In genomic region chr10:102243304-102243703, GRCh38 we compare ENCODE assay signal across 16 cellular contexts. TPM values are rescaled to one million over a fixed set of nuclear protein-coding genes. Genes with fewer than 3 reads are reported as not detected.
DNase-seq lines count a peak whose midpoint lies in the region; ATAC-seq and TF ChIP-seq lines count a peak whose summit lies in the region.
"Had no signal": no experiment of that assay in that cellular context is flagged by ENCODE, and none has a peak within 500 bp of the region (broad histone marks: within the 10 kb centered on the region; RNA-seq: fewer than 3 reads in every experiment).

No MANE protein-coding gene starts in this region.

- no peak for ATAC-seq in effector memory CD8-positive, alpha-beta T cell (replicated peaks)
- no peak for ATAC-seq in HG03175 (IDR thresholded peaks at IDR 0.05; ENCODE audit: unreplicated experiment)
- ATAC-seq: activated CD8-positive, alpha-beta T cell treated with anti-CD3 and anti-CD28 coated beads, Interleukin-2, amount 10 ng/mL, durations not matched to agents 7 days and 5 days had no signal

- H3K36me3 Mint-ChIP-seq in effector memory CD8-positive, alpha-beta T cell (ENCODE audit: insufficient read depth), result peaks cover 12% of the 10 kb centered on the region
- H3K36me3 Mint-ChIP-seq in neural crest cell (ENCODE audit: low read depth), result no peaks in the 10 kb centered on the region

- no peak overlapping the region for H3K27ac Mint-ChIP-seq in effector memory CD8-positive, alpha-beta T cell
- no peak overlapping the region for H3K27ac Mint-ChIP-seq in neural crest cell (ENCODE audit: unreplicated experiment)
- H3K27ac Mint-ChIP-seq: activated CD8-positive, alpha-beta T cell treated with anti-CD3 and anti-CD28 coated beads, Interleukin-2, amount 10 ng/mL, durations not matched to agents 7 days and 5 days had no signal

- H3K4me1 ChIP-seq in BE2C, result 0 out of 2 replicates have a peak, but pooled peaks cover 2% of the 10 kb centered on the region

- TF ChIP-seq CTCF in neural crest cell (conservative IDR thresholded peaks at IDR 0.05) (no peak), BE2C (IDR thresholded peaks at IDR 0.05; ENCODE audit: low read depth, low read length) (no peak)

- H3K36me3 ChIP-seq in BE2C, result no peaks in the 10 kb centered on the region
- H3K36me3 ChIP-seq: thyroid gland had no signal

- no peaks in the 10 kb centered on the region for H3K27me3 ChIP-seq in BE2C
- H3K27me3 ChIP-seq: thyroid gland had no signal

- no peaks in the 10 kb centered on the region for H3K9me3 ChIP-seq in BE2C
- H3K9me3 ChIP-seq: thyroid gland had no signal

- H3K4me3 Mint-ChIP-seq in effector memory CD8-positive, alpha-beta T cell, result peak overlapping the region; percentile 23 to 26
- H3K4me3 Mint-ChIP-seq in neural crest cell, result peak overlapping the region; percentile 79
- H3K4me3 Mint-ChIP-seq: activated CD8-positive, alpha-beta T cell treated with anti-CD3 and anti-CD28 coated beads, Interleukin-2, amount 10 ng/mL, durations not matched to agents 7 days and 5 days had no signal

- peak; percentile 77 for DNase-seq in GM04503 (ENCODE audit: low read depth)
- DNase-seq in MV-4-11 (lab: John Stamatoyannopoulos, UW), result peak; percentile 24
- DNase-seq in effector memory CD8-positive, alpha-beta T cell, result no peak
- DNase-seq in neural crest cell (ENCODE audit: low read depth, low spot score), result no peak
- DNase-seq in NCI-H1930 (lab: John Stamatoyannopoulos, UW), result no peak
- DNase-seq in BE2C, result no peak
- DNase-seq: activated CD8-positive, alpha-beta T cell treated with anti-CD3 and anti-CD28 coated beads, Interleukin-2, amount 10 ng/mL, durations not matched to agents 7 days and 5 days; activated naive CD4-positive, alpha-beta T cell treated with Interleukin-2 at 50 U/mL for 16 hours; GOT3; head of caudate nucleus; NCI-H187 treated with DMSO at 0.1 percent for 48 hours; nucleus accumbens; thyroid gland had no signal

- H3K4me3 ChIP-seq in BE2C (ENCODE audit: low read depth, low read length), result no peak overlapping the region
- H3K4me3 ChIP-seq: coronary artery, thyroid gland had no signal

- H3K9me3 Mint-ChIP-seq in effector memory CD8-positive, alpha-beta T cell, result no peaks in the 10 kb centered on the region
- no peaks in the 10 kb centered on the region for H3K9me3 Mint-ChIP-seq in neural crest cell

- peaks cover 38 to 42% of the 10 kb centered on the region in 2 donors for H3K4me1 Mint-ChIP-seq in effector memory CD8-positive, alpha-beta T cell (ENCODE audit: low read depth in 2 of 2)
- H3K4me1 Mint-ChIP-seq in neural crest cell, result peaks cover 58% of the 10 kb centered on the region

- H3K27me3 Mint-ChIP-seq in effector memory CD8-positive, alpha-beta T cell, result peaks cover 7 to 23% of the 10 kb centered on the region in 2 donors
- peaks cover 48% of the 10 kb centered on the region for H3K27me3 Mint-ChIP-seq in neural crest cell (ENCODE audit: low read depth)

RNA-seq across cellular contexts. Expression of gene PITX3, which starts 2.0 kb away (rescaled TPM):
- total RNA-seq in neural crest cell, result not detected in 2 replicates
- polyA plus RNA-seq in BE2C (2012; ENCODE audit: insufficient read depth, insufficient read length, low read depth), result not detected
- total RNA-seq: activated CD8-positive, alpha-beta T cell treated with anti-CD3 and anti-CD28 coated beads, Interleukin-2, amount 10 ng/mL, durations not matched to agents 7 days and 5 days; liver had no signal
- polyA plus RNA-seq: liver had no signal

RNA-seq across cellular contexts. Expression of gene GBF1, which starts 2.0 kb away (rescaled TPM):
- total RNA-seq in neural crest cell, result 43.2 and 44.7 TPM in 2 replicates
- polyA plus RNA-seq in BE2C (2012; ENCODE audit: insufficient read depth, insufficient read length, low read depth), result 66.7 TPM

RNA-seq across cellular contexts. Expression of gene ELOVL3, which starts 17.2 kb away (rescaled TPM):
- 0.23 and 0.30 TPM in 2 replicates for total RNA-seq in neural crest cell
- 0.32 TPM for polyA plus RNA-seq in BE2C (2012; ENCODE audit: insufficient read depth, insufficient read length, low read depth)
- total RNA-seq: activated CD8-positive, alpha-beta T cell treated with anti-CD3 and anti-CD28 coated beads, Interleukin-2, amount 10 ng/mL, durations not matched to agents 7 days and 5 days; thyroid gland had no signal
- polyA plus RNA-seq: liver had no signal

Comparison
In these comparisons a context has a peak if more than half of its experiments do, and no peak if none do; other contexts are left out.
1. DNase-seq: peak in GM04503 (single experiment) and MV-4-11 (single experiment); none in effector memory CD8-positive, alpha-beta T cell (0 of 3), neural crest cell (single experiment), NCI-H1930 (0 of 2) and BE2C (single experiment).